ENCODE assay signal across 28 cellular contexts in the genomic region with DNA sequence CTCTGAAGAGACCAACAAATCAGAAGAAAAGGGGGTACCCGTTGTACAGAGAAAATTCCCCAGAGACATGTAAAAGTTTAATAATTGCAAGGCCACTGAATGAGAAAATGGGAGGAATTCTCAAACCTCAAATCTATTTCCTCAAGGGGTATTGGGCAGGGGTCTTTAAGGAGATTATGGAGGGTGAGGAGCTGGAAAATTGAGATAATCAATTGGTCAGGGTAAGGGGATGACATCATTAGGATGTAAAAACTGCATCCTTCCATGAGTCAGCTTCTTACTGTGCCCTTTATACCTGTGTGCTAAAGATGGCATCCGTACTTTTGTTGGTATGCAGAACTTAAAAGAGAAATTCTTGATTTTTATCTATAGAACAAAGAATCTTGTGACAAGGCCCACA.
"Had no signal": no experiment of that assay in that cellular context is flagged by ENCODE, and none has a peak within 500 bp of the region (broad histone marks: within the 10 kb centered on the region; RNA-seq: fewer than 3 reads in every experiment).

No MANE protein-coding gene starts in this region.

- H3K79me2 ChIP-seq: hepatocyte had no signal

- H3K27me3 ChIP-seq: colonic mucosa, dorsolateral prefrontal cortex, esophagus muscularis mucosa, esophagus squamous epithelium, foreskin keratinocyte, gastrocnemius medialis, gastroesophageal sphincter, heart left ventricle, heart right ventricle, hepatocyte had no signal

- FAIRE-seq: endometrium, endothelial cell of umbilical vein, frontal cortex had no signal

- ATAC-seq: effector memory CD8-positive, alpha-beta T cell; esophagus mucosa; foreskin keratinocyte; gastrocnemius medialis; gastroesophageal sphincter; heart left ventricle; heart right ventricle had no signal

- H2AFZ ChIP-seq: hepatocyte had no signal

- H3K27ac ChIP-seq: colonic mucosa, coronary artery, dorsolateral prefrontal cortex, epithelial cell of prostate, esophagus muscularis mucosa, esophagus squamous epithelium, foreskin keratinocyte, gastrocnemius medialis, gastroesophageal sphincter, heart left ventricle, heart right ventricle, hepatocyte had no signal

- H3K36me3 ChIP-seq: colonic mucosa, esophagus muscularis mucosa, esophagus squamous epithelium, gastrocnemius medialis, gastroesophageal sphincter, heart left ventricle, heart right ventricle had no signal

- DNase-seq: colonic mucosa; cortex of kidney; dermis blood vessel endothelial cell; dorsolateral prefrontal cortex; effector CD4-positive, alpha-beta T cell; effector CD8-positive, alpha-beta T cell; effector memory CD4-positive, alpha-beta T cell; effector memory CD8-positive, alpha-beta T cell; endodermal cell; erythroblast; esophagus squamous epithelium; foreskin fibroblast; foreskin keratinocyte; foreskin melanocyte; gastrocnemius medialis; glutamatergic neuron; head of caudate nucleus; heart left ventricle; heart right ventricle had no signal

- H3K4me1 ChIP-seq: colonic mucosa, esophagus muscularis mucosa, esophagus squamous epithelium, foreskin keratinocyte, gastrocnemius medialis, gastroesophageal sphincter, heart left ventricle, heart right ventricle had no signal

- H3K4me2 ChIP-seq: hepatocyte had no signal

- H3K4me3 ChIP-seq: colonic mucosa, coronary artery, dorsolateral prefrontal cortex, esophagus muscularis mucosa, esophagus squamous epithelium, gastrocnemius medialis, gastroesophageal sphincter, heart left ventricle, heart right ventricle, hepatocyte had no signal

- H3K9me3 ChIP-seq: colonic mucosa, esophagus muscularis mucosa, esophagus squamous epithelium, gastrocnemius medialis, gastroesophageal sphincter had no signal
